Comparison of ENCODE assay signal across 8 cellular contexts in genomic region chr20:35954907-35955251, GRCh38. TPM values are rescaled to one million over a fixed set of nuclear protein-coding genes. Genes with fewer than 3 reads are reported as not detected.
A peak's percentile ranks its signal among the peaks of the same experiment; 100 is the strongest.
DNase-seq lines count a peak whose midpoint lies in the region; ATAC-seq and TF ChIP-seq lines count a peak whose summit lies in the region.

No MANE protein-coding gene starts in this region.

- H3K27ac ChIP-seq in HUES64 (ENCODE audit: low read depth, low read length) (peak overlapping the region; percentile 73; the same call in 1 of the 2 replicates), gastroesophageal sphincter (peak overlapping the region; percentile 92 to 98 (median 96))

- WGBS in HUES64: 9% methylated on average over 19 of the region's 19 CpGs
- WGBS in gastroesophageal sphincter (ENCODE audit: low coverage in 1 of 2), 2 donors: 2 to 11% methylated on average over 4 to 6 of the region's 19 CpGs

- H3K27me3 ChIP-seq in HUES64 (ENCODE audit: insufficient read depth, low read length): no peaks in the 10 kb centered on the region
- H3K27me3 ChIP-seq in gastroesophageal sphincter: no peaks in the 10 kb centered on the region

- H3K4me3 ChIP-seq in HUES64 (ENCODE audit: low read length) (peak overlapping the region; percentile 91), gastroesophageal sphincter (peak overlapping the region; percentile 84 to 91)

- no peaks in the 10 kb centered on the region for H3K27me3 Mint-ChIP-seq in activated CD4-positive, alpha-beta memory T cell treated with anti-CD3 and anti-CD28 coated beads, Interleukin-2, amount 10 ng/mL, durations not matched to agents 7 days and 5 days
- no peaks in the 10 kb centered on the region for H3K27me3 Mint-ChIP-seq in progenitor cell of endocrine pancreas

- H3K36me3 Mint-ChIP-seq in activated CD4-positive, alpha-beta memory T cell treated with anti-CD3 and anti-CD28 coated beads, Interleukin-2, amount 10 ng/mL, durations not matched to agents 7 days and 5 days (ENCODE audit: low read depth): peaks cover 13% of the 10 kb centered on the region
- H3K36me3 Mint-ChIP-seq in progenitor cell of endocrine pancreas (ENCODE audit: insufficient read depth): peaks cover 1% of the 10 kb centered on the region

- POLR2A ChIA-PET in activated CD4-positive, alpha-beta memory T cell treated with anti-CD3 and anti-CD28 coated beads, Interleukin-2, amount 10 ng/mL, durations not matched to agents 7 days and 5 days (lab: Charles Lee): interaction anchor here (0.9 to 4.0 kb wide), 35 partner anchors 10 to 1224 kb away, joined by 3 to 133 read pairs (median 6); partner anchors contain the start of genes AAR2, CEP250, CNBD2 and CPNE1

- TF ChIP-seq CTCF in gastroesophageal sphincter (IDR thresholded peaks at IDR 0.05) (no peak), progenitor cell of endocrine pancreas (IDR thresholded peaks at IDR 0.05; ENCODE audit: unreplicated experiment) (no peak)

- no peak for ATAC-seq in gastroesophageal sphincter
- ATAC-seq in activated CD4-positive, CD25-positive, alpha-beta regulatory T cell treated with anti-CD3 and anti-CD28 coated beads, Interleukin-2, amount 50 U/mL, for 24 hours: no peak

- peak overlapping the region; percentile 98 for H3K9ac ChIP-seq in HUES64 (ENCODE audit: low read depth, low read length)

- TF ChIP-seq POLR2A in gastroesophageal sphincter (IDR thresholded peaks at IDR 0.05): no peak

- DNase-seq in NCI-H510A treated with DMSO at 0.1 percent for 48 hours (lab: John Stamatoyannopoulos, UW) (peak; percentile 46), NCI-H510A (lab: John Stamatoyannopoulos, UW) (no peak), progenitor cell of endocrine pancreas (ENCODE audit: low spot score, unreplicated experiment) (no peak), NCI-H1436 treated with DMSO at 0.1 percent for 48 hours (lab: John Stamatoyannopoulos, UW) (no peak)
- DNase-seq in activated CD4-positive, alpha-beta memory T cell treated with anti-CD3 and anti-CD28 coated beads, Interleukin-2, amount 10 ng/mL, durations not matched to agents 7 days and 5 days: peak; percentile 52

- H3K4me1 Mint-ChIP-seq in activated CD4-positive, alpha-beta memory T cell treated with anti-CD3 and anti-CD28 coated beads, Interleukin-2, amount 10 ng/mL, durations not matched to agents 7 days and 5 days: peaks cover 25% of the 10 kb centered on the region
- H3K4me1 Mint-ChIP-seq in progenitor cell of endocrine pancreas (ENCODE audit: low read depth): peaks cover 10% of the 10 kb centered on the region

- no peaks in the 10 kb centered on the region for H3K9me3 ChIP-seq in HUES64 (ENCODE audit: insufficient read depth, low read depth, low read length)
- no peaks in the 10 kb centered on the region for H3K9me3 ChIP-seq in gastroesophageal sphincter

- CTCF ChIA-PET in activated CD4-positive, alpha-beta memory T cell treated with anti-CD3 and anti-CD28 coated beads, Interleukin-2, amount 10 ng/mL, durations not matched to agents 7 days and 5 days (lab: Charles Lee): interaction anchor here (0.8 to 4.4 kb wide), 33 partner anchors 9 to 641 kb away, joined by 3 to 49 read pairs (median 6); partner anchors contain the start of genes CEP250, CPNE1, ERGIC3 and PHF20

- no peak for TF ChIP-seq EP300 in gastroesophageal sphincter (IDR thresholded peaks at IDR 0.05)

- H3K9me3 Mint-ChIP-seq in activated CD4-positive, alpha-beta memory T cell treated with anti-CD3 and anti-CD28 coated beads, Interleukin-2, amount 10 ng/mL, durations not matched to agents 7 days and 5 days: peaks cover 2% of the 10 kb centered on the region
- peaks cover 3% of the 10 kb centered on the region for H3K9me3 Mint-ChIP-seq in progenitor cell of endocrine pancreas (ENCODE audit: low read depth)

- H3K36me3 ChIP-seq in HUES64 (ENCODE audit: insufficient read depth, low read length) (no peaks in the 10 kb centered on the region), gastroesophageal sphincter (no peaks in the 10 kb centered on the region)

- H3K4me1 ChIP-seq in HUES64 (ENCODE audit: insufficient read depth, low read length): peaks cover 5% of the 10 kb centered on the region
- H3K4me1 ChIP-seq in gastroesophageal sphincter: peaks cover 0 to 33% (median 13%) of the 10 kb centered on the region in 3 donors

- peak overlapping the region; percentile 99 for H3K4me3 Mint-ChIP-seq in activated CD4-positive, alpha-beta memory T cell treated with anti-CD3 and anti-CD28 coated beads, Interleukin-2, amount 10 ng/mL, durations not matched to agents 7 days and 5 days
- peak overlapping the region; percentile 99 for H3K4me3 Mint-ChIP-seq in progenitor cell of endocrine pancreas (ENCODE audit: low read depth)

- H3K27ac Mint-ChIP-seq in activated CD4-positive, alpha-beta memory T cell treated with anti-CD3 and anti-CD28 coated beads, Interleukin-2, amount 10 ng/mL, durations not matched to agents 7 days and 5 days: peak overlapping the region; percentile 100
- H3K27ac Mint-ChIP-seq in progenitor cell of endocrine pancreas: peak overlapping the region; percentile 98

RNA-seq across cellular contexts. Expression of gene SCAND1, which starts 0.6 kb away (rescaled TPM):
- 72.7 TPM for polyA plus RNA-seq in HUES64 (2013, experiment 1 of 2)
- polyA plus RNA-seq in HUES64 (2013, experiment 2 of 2): 56.9 TPM
- total RNA-seq in activated CD4-positive, alpha-beta memory T cell treated with anti-CD3 and anti-CD28 coated beads, Interleukin-2, amount 10 ng/mL, durations not matched to agents 7 days and 5 days: 10 to 100 TPM; 65.5 to 70.0 TPM
- total RNA-seq in gastroesophageal sphincter (10 to 100 TPM; 47.9 to 95.2 (median 90.7) TPM), progenitor cell of endocrine pancreas (73.5 and 73.8 TPM in 2 replicates)

RNA-seq across cellular contexts. Expression of gene CNBD2, which starts 13.5 kb away (rescaled TPM):
- polyA plus RNA-seq in HUES64 (2013, experiment 1 of 2): 2.7 TPM
- 2.3 TPM for polyA plus RNA-seq in HUES64 (2013, experiment 2 of 2)
- total RNA-seq in activated CD4-positive, alpha-beta memory T cell treated with anti-CD3 and anti-CD28 coated beads, Interleukin-2, amount 10 ng/mL, durations not matched to agents 7 days and 5 days: 1 to 10 TPM; 4.6 to 5.4 TPM
- total RNA-seq in gastroesophageal sphincter: 1 to 10 TPM; 4.1 to 6.8 (median 5.7) TPM
- total RNA-seq in progenitor cell of endocrine pancreas: 3.6 and 4.0 TPM in 2 replicates

Comparison
In these comparisons a context has a peak if more than half of its experiments do, and no peak if none do; other contexts are left out.
1. DNase-seq: peak in NCI-H510A treated with DMSO at 0.1 percent for 48 hours (single experiment) and activated CD4-positive, alpha-beta memory T cell treated with anti-CD3 and anti-CD28 coated beads, Interleukin-2, amount 10 ng/mL, durations not matched to agents 7 days and 5 days (single experiment); none in NCI-H510A (single experiment), progenitor cell of endocrine pancreas (single experiment) and NCI-H1436 treated with DMSO at 0.1 percent for 48 hours (single experiment).